ENCODE assay signal across 15 cellular contexts in the genomic region with DNA sequence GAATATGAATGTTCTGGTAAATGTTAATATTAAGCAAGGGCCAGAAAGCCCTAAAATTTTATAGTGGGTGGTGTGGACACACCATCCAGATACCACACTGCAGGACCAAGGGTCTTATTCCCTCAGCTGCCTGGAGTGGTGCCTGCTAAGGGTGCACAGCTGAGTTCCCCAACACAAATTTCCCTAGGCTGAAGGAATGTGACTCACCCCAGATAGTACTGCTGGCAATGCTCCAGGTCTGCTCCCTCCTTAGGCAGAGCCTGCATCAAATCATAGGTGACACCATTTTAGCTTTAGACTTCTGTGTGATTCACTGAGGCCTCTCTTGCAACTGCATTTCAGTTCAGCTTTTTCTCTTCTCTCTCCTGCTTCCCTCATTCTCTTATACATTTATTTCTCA.
A peak's percentile ranks its signal among the peaks of the same experiment; 100 is the strongest.
DNase-seq lines count a peak whose midpoint lies in the region; ATAC-seq and TF ChIP-seq lines count a peak whose summit lies in the region.
"Had no signal": no experiment of that assay in that cellular context is flagged by ENCODE, and none has a peak within 500 bp of the region (broad histone marks: within the 10 kb centered on the region; RNA-seq: fewer than 3 reads in every experiment).

No MANE protein-coding gene starts in this region.

- no peaks in the 10 kb centered on the region for H3K36me3 Mint-ChIP-seq in effector memory CD8-positive, alpha-beta T cell (ENCODE audit: insufficient read depth)
- H3K36me3 Mint-ChIP-seq: activated naive CD4-positive, alpha-beta T cell treated with anti-CD3 and anti-CD28 coated beads, Interleukin-2, amount 10 ng/mL, durations not matched to agents 7 days and 5 days had no signal

- DNase-seq in G401 (ENCODE audit: low spot score) (peak; percentile 11), NB4 (ENCODE audit: low read depth) (peak; percentile 15), mammary epithelial cell (peak; percentile 55), non-pigmented ciliary epithelial cell (ENCODE audit: low read depth) (peak; percentile 83), left lobe of liver (ENCODE audit: low spot score) (no peak), DMS153 treated with DMSO at 0.1 percent for 48 hours (lab: John Stamatoyannopoulos, UW; ENCODE audit: unreplicated experiment) (no peak)
- DNase-seq in effector memory CD8-positive, alpha-beta T cell: no peak
- DNase-seq: activated CD8-positive, alpha-beta T cell treated with anti-CD3 and anti-CD28 coated beads for 36 hours; activated naive CD4-positive, alpha-beta T cell treated with anti-CD3 and anti-CD28 coated beads, Interleukin-2, amount 10 ng/mL, durations not matched to agents 7 days and 5 days; DMS153; hippocampal formation; mesendoderm; substantia nigra had no signal

- H3K27me3 ChIP-seq in mammary epithelial cell (ENCODE audit: insufficient read depth, low read length): no peaks in the 10 kb centered on the region
- H3K27me3 ChIP-seq: pancreas had no signal

- no peaks in the 10 kb centered on the region for H3K9me3 ChIP-seq in mammary epithelial cell (replicated peaks; ENCODE audit: insufficient read depth, low read length)
- H3K9me3 ChIP-seq: pancreas had no signal

- H3K4me3 ChIP-seq in NB4 (ENCODE audit: low read depth, low read length) (no peak overlapping the region), mammary epithelial cell (replicated peaks in 1 of 3; ENCODE audit: insufficient read depth in 1 of 3, low read depth in 2 of 3, low read length in 3 of 3) (no peak overlapping the region)
- H3K4me3 ChIP-seq: pancreas had no signal

- H2AFZ ChIP-seq in mammary epithelial cell (ENCODE audit: low read depth, low read length): no peak overlapping the region

- no peaks in the 10 kb centered on the region for H3K36me3 ChIP-seq in mammary epithelial cell (ENCODE audit: insufficient read depth, low read length)
- H3K36me3 ChIP-seq: pancreas had no signal

- H3K9ac ChIP-seq in mammary epithelial cell (ENCODE audit: insufficient read depth, low read length): no peak overlapping the region

- in situ Hi-C loops in G401 (cut with HindIII; ENCODE audit: low sequenced_read_pairs): no loop called here
- in situ Hi-C loops in mammary epithelial cell (cut with MboI; ENCODE audit: low sequenced_read_pairs in 2 of 2): no loop called here

- ATAC-seq in left lobe of liver (no peak), HG02938 (IDR thresholded peaks at IDR 0.05; ENCODE audit: unreplicated experiment) (no peak)
- ATAC-seq in effector memory CD8-positive, alpha-beta T cell (replicated peaks): no peak
- ATAC-seq: activated CD8-positive, alpha-beta T cell treated with anti-CD3 and anti-CD28 coated beads for 36 hours; pancreas had no signal

- H3K9me3 Mint-ChIP-seq in effector memory CD8-positive, alpha-beta T cell: no peaks in the 10 kb centered on the region
- H3K9me3 Mint-ChIP-seq: activated naive CD4-positive, alpha-beta T cell treated with anti-CD3 and anti-CD28 coated beads, Interleukin-2, amount 10 ng/mL, durations not matched to agents 7 days and 5 days had no signal

- no peak overlapping the region for H3K27ac ChIP-seq in mammary epithelial cell (ENCODE audit: insufficient read depth, low read depth, low read length)
- H3K27ac ChIP-seq: pancreas had no signal

- intact Hi-C loops in mammary epithelial cell (cut with micrococcal nuclease): no loop called here

- no peak for TF ChIP-seq CTCF in NB4 (IDR thresholded peaks at IDR 0.05; ENCODE audit: low read depth, low read length)
- TF ChIP-seq CTCF in mammary epithelial cell (conservative IDR thresholded peaks at IDR 0.05 in 1 of 2, IDR thresholded peaks at IDR 0.05 in 1 of 2; ENCODE audit: extremely low read depth in 1 of 2, insufficient read depth in 1 of 2, low read depth in 1 of 2, low read length in 2 of 2): no peak

- no peak overlapping the region for H3K4me2 ChIP-seq in mammary epithelial cell (ENCODE audit: insufficient read depth, low read depth, low read length)

- H4K20me1 ChIP-seq in mammary epithelial cell (ENCODE audit: insufficient read depth, low read length): peaks cover 2% of the 10 kb centered on the region

- no peaks in the 10 kb centered on the region for H3K4me1 Mint-ChIP-seq in effector memory CD8-positive, alpha-beta T cell (ENCODE audit: low read depth in 2 of 2)
- H3K4me1 Mint-ChIP-seq: activated naive CD4-positive, alpha-beta T cell treated with anti-CD3 and anti-CD28 coated beads, Interleukin-2, amount 10 ng/mL, durations not matched to agents 7 days and 5 days had no signal

- H3K27ac Mint-ChIP-seq in effector memory CD8-positive, alpha-beta T cell: no peak overlapping the region
- H3K27ac Mint-ChIP-seq: activated CD8-positive, alpha-beta T cell treated with anti-CD3 and anti-CD28 coated beads for 36 hours; activated naive CD4-positive, alpha-beta T cell treated with anti-CD3 and anti-CD28 coated beads, Interleukin-2, amount 10 ng/mL, durations not matched to agents 7 days and 5 days had no signal

- no TSS peak for BruUV-seq in mammary epithelial cell (replicated peaks; lab: Mats Ljungman, UMichigan)

- CTCF ChIA-PET in mammary epithelial cell (lab: Charles Lee; ENCODE audit: low non-redundant PET): no interaction called here

- no peaks in the 10 kb centered on the region for H3K79me2 ChIP-seq in mammary epithelial cell (ENCODE audit: insufficient read depth, low read length)

- dilution Hi-C loops in mammary epithelial cell (cut with HindIII; ENCODE audit: low sequenced_read_pairs): no loop called here

- H3K4me1 ChIP-seq in mammary epithelial cell (ENCODE audit: insufficient read depth, low read length): no peaks in the 10 kb centered on the region
- H3K4me1 ChIP-seq: pancreas had no signal

- no peak for TF ChIP-seq POLR2A in NB4 (IDR thresholded peaks at IDR 0.05; ENCODE audit: extremely low read depth, insufficient read length)

- H3K27me3 Mint-ChIP-seq in effector memory CD8-positive, alpha-beta T cell: no peaks in the 10 kb centered on the region
- H3K27me3 Mint-ChIP-seq: activated CD8-positive, alpha-beta T cell treated with anti-CD3 and anti-CD28 coated beads for 36 hours; activated naive CD4-positive, alpha-beta T cell treated with anti-CD3 and anti-CD28 coated beads, Interleukin-2, amount 10 ng/mL, durations not matched to agents 7 days and 5 days had no signal

- no peak overlapping the region for H3K4me3 Mint-ChIP-seq in effector memory CD8-positive, alpha-beta T cell
- H3K4me3 Mint-ChIP-seq: activated CD8-positive, alpha-beta T cell treated with anti-CD3 and anti-CD28 coated beads for 36 hours; activated naive CD4-positive, alpha-beta T cell treated with anti-CD3 and anti-CD28 coated beads, Interleukin-2, amount 10 ng/mL, durations not matched to agents 7 days and 5 days had no signal

Comparison
In these comparisons a context has a peak if more than half of its experiments do, and no peak if none do; other contexts are left out.
1. DNase-seq: peak in G401 (single experiment), NB4 (single experiment), mammary epithelial cell (single experiment) and non-pigmented ciliary epithelial cell (single experiment); none in left lobe of liver (single experiment), DMS153 treated with DMSO at 0.1 percent for 48 hours (single experiment) and effector memory CD8-positive, alpha-beta T cell (0 of 3).